Comparison of ENCODE assay signal across 23 cellular contexts in genomic region chr17:35185849-35186248, GRCh38. TPM values are rescaled to one million over a fixed set of nuclear protein-coding genes. Genes with fewer than 3 reads are reported as not detected.
DNase-seq lines count a peak whose midpoint lies in the region; ATAC-seq and TF ChIP-seq lines count a peak whose summit lies in the region.
"Had no signal": no experiment of that assay in that cellular context is flagged by ENCODE, and none has a peak within 500 bp of the region (broad histone marks: within the 10 kb centered on the region; RNA-seq: fewer than 3 reads in every experiment).

No MANE protein-coding gene starts in this region.

- no peak overlapping the region for H3K27ac Mint-ChIP-seq in activated naive CD4-positive, alpha-beta T cell treated with anti-CD3 and anti-CD28 coated beads, Interleukin-2, amount 50 U/mL, for 72 hours
- H3K27ac Mint-ChIP-seq in activated naive CD8-positive, alpha-beta T cell treated with anti-CD3 and anti-CD28 coated beads, Interleukin-2, amount 50 U/mL, for 24 hours = no peak overlapping the region
- no peak overlapping the region for H3K27ac Mint-ChIP-seq in stimulated activated naive CD8-positive, alpha-beta T cell treated with anti-CD3 and anti-CD28 coated beads, Interleukin-15, amount 100 ng/mL, for 72 hours
- H3K27ac Mint-ChIP-seq in T-helper 17 cell = no peak overlapping the region
- H3K27ac Mint-ChIP-seq: H9 had no signal

- H3K4me3 Mint-ChIP-seq in activated naive CD8-positive, alpha-beta T cell treated with anti-CD3 and anti-CD28 coated beads, Interleukin-2, amount 50 U/mL, for 24 hours = no peak overlapping the region
- H3K4me3 Mint-ChIP-seq in stimulated activated naive CD8-positive, alpha-beta T cell treated with anti-CD3 and anti-CD28 coated beads, Interleukin-15, amount 100 ng/mL, for 72 hours = no peak overlapping the region
- H3K4me3 Mint-ChIP-seq in T-helper 17 cell = no peak overlapping the region
- H3K4me3 Mint-ChIP-seq: H9 had no signal

- ATAC-seq in activated naive CD4-positive, alpha-beta T cell treated with anti-CD3 and anti-CD28 coated beads, Interleukin-2, amount 50 U/mL, for 72 hours = peak; percentile 41 to 80
- ATAC-seq in activated naive CD8-positive, alpha-beta T cell treated with anti-CD3 and anti-CD28 coated beads, Interleukin-2, amount 50 U/mL, for 24 hours = peak; percentile 27
- ATAC-seq in stimulated activated naive CD8-positive, alpha-beta T cell treated with anti-CD3 and anti-CD28 coated beads, Interleukin-15, amount 100 ng/mL, for 72 hours = peak; percentile 60
- no peak for ATAC-seq in T-helper 17 cell
- ATAC-seq: left lobe of liver, SK-N-SH treated with all-trans-retinoic acid at 6 μM for 48 hours had no signal

- no peaks in the 10 kb centered on the region for H3K9me3 ChIP-seq in T-helper 17 cell (ENCODE audit: control insufficient read depth, low read length, poor library complexity, severe bottlenecking)
- H3K9me3 ChIP-seq: neutrophil, thyroid gland had no signal

- no peaks in the 10 kb centered on the region for H3K27me3 Mint-ChIP-seq in activated naive CD8-positive, alpha-beta T cell treated with anti-CD3 and anti-CD28 coated beads, Interleukin-2, amount 50 U/mL, for 24 hours
- no peaks in the 10 kb centered on the region for H3K27me3 Mint-ChIP-seq in stimulated activated naive CD8-positive, alpha-beta T cell treated with anti-CD3 and anti-CD28 coated beads, Interleukin-15, amount 100 ng/mL, for 72 hours
- H3K27me3 Mint-ChIP-seq in T-helper 17 cell = no peaks in the 10 kb centered on the region

- peaks cover 80% of the 10 kb centered on the region for H3K4me1 Mint-ChIP-seq in activated naive CD8-positive, alpha-beta T cell treated with anti-CD3 and anti-CD28 coated beads, Interleukin-2, amount 50 U/mL, for 24 hours
- peaks cover 75% of the 10 kb centered on the region for H3K4me1 Mint-ChIP-seq in stimulated activated naive CD8-positive, alpha-beta T cell treated with anti-CD3 and anti-CD28 coated beads, Interleukin-15, amount 100 ng/mL, for 72 hours
- H3K4me1 Mint-ChIP-seq in T-helper 17 cell = peaks cover 32% of the 10 kb centered on the region
- H3K4me1 Mint-ChIP-seq: H9 had no signal

- TF ChIP-seq POLR2A in erythroblast (IDR thresholded peaks at IDR 0.05; ENCODE audit: low read length) = no peak

- H3K9me3 Mint-ChIP-seq in activated naive CD4-positive, alpha-beta T cell treated with anti-CD3 and anti-CD28 coated beads, Interleukin-2, amount 50 U/mL, for 72 hours = peaks cover 0 to 4% of the 10 kb centered on the region in 2 donors
- no peaks in the 10 kb centered on the region for H3K9me3 Mint-ChIP-seq in activated naive CD8-positive, alpha-beta T cell treated with anti-CD3 and anti-CD28 coated beads, Interleukin-2, amount 50 U/mL, for 24 hours
- H3K9me3 Mint-ChIP-seq in stimulated activated naive CD8-positive, alpha-beta T cell treated with anti-CD3 and anti-CD28 coated beads, Interleukin-15, amount 100 ng/mL, for 72 hours = no peaks in the 10 kb centered on the region

- no peaks in the 10 kb centered on the region for H3K36me3 Mint-ChIP-seq in activated naive CD4-positive, alpha-beta T cell treated with anti-CD3 and anti-CD28 coated beads, Interleukin-2, amount 50 U/mL, for 72 hours
- no peaks in the 10 kb centered on the region for H3K36me3 Mint-ChIP-seq in activated naive CD8-positive, alpha-beta T cell treated with anti-CD3 and anti-CD28 coated beads, Interleukin-2, amount 50 U/mL, for 24 hours (ENCODE audit: low read depth)
- no peaks in the 10 kb centered on the region for H3K36me3 Mint-ChIP-seq in T-helper 17 cell (ENCODE audit: low read depth)

- DNase-seq in activated naive CD4-positive, alpha-beta T cell treated with anti-CD3 and anti-CD28 coated beads, Interleukin-2, amount 50 U/mL, for 72 hours (ENCODE audit: low spot score in 2 of 2) = no peak
- DNase-seq in activated naive CD4-positive, alpha-beta T cell (lab: John Stamatoyannopoulos, UW) = no peak
- DNase-seq in MV-4-11 (lab: John Stamatoyannopoulos, UW) (peak; percentile 30), erythroblast (lab: John Stamatoyannopoulos, UW) (no peak), anterior cingulate cortex (lab: John Stamatoyannopoulos, UW) (no peak), T-helper 17 cell (no peak)
- no peak for DNase-seq in activated naive CD8-positive, alpha-beta T cell treated with anti-CD3 and anti-CD28 coated beads, Interleukin-2, amount 50 U/mL, for 24 hours
- DNase-seq in stimulated activated naive CD8-positive, alpha-beta T cell treated with anti-CD3 and anti-CD28 coated beads, Interleukin-15, amount 100 ng/mL, for 72 hours = no peak
- DNase-seq: activated CD4-positive, alpha-beta T cell treated with anti-CD3 and anti-CD28 coated beads for 1 hour; activated CD8-positive, alpha-beta memory T cell treated with anti-CD3 and anti-CD28 coated beads, Interleukin-2, amount 50 U/mL, for 48 hours; activated naive CD4-positive, alpha-beta T cell treated with Interleukin-2 at 50 U/mL for 16 hours; DMS153; H9; NCI-H748 treated with DMSO at 0.1 percent for 48 hours; retina; T-helper 9 cell; thyroid gland had no signal

RNA-seq across cellular contexts. Expression of gene SLC35G3, which starts 8.3 kb away (rescaled TPM):
- total RNA-seq in activated naive CD4-positive, alpha-beta T cell treated with anti-CD3 and anti-CD28 coated beads, Interleukin-2, amount 50 U/mL, for 72 hours = not detected
- total RNA-seq in T-helper 17 cell = under 1 TPM in 1 of 2 donors, not detected in 1; 0.32 TPM
- total RNA-seq: cerebellum, fibroblast of lung, H9, left lobe of liver, mononuclear cell, thyroid gland had no signal

RNA-seq across cellular contexts. Expression of gene UNC45B, which starts 38.2 kb away (rescaled TPM):
- under 1 TPM in 1 of 2 donors, not detected in 1; 0.07 TPM for total RNA-seq in activated naive CD4-positive, alpha-beta T cell treated with anti-CD3 and anti-CD28 coated beads, Interleukin-2, amount 50 U/mL, for 72 hours
- under 1 TPM; 0.15 to 0.23 TPM for total RNA-seq in T-helper 17 cell
- total RNA-seq: cerebellum, fibroblast of lung, left lobe of liver, thyroid gland had no signal

RNA-seq across cellular contexts. Expression of gene NLE1, which starts 43.7 kb away (rescaled TPM):
- 10 to 100 TPM; 17.7 to 35.6 TPM for total RNA-seq in activated naive CD4-positive, alpha-beta T cell treated with anti-CD3 and anti-CD28 coated beads, Interleukin-2, amount 50 U/mL, for 72 hours
- total RNA-seq in T-helper 17 cell = 1 to 10 TPM; 9.5 to 9.6 TPM

RNA-seq across cellular contexts. Expression of gene SLFN5, which starts 57.0 kb away (rescaled TPM):
- total RNA-seq in activated naive CD4-positive, alpha-beta T cell treated with anti-CD3 and anti-CD28 coated beads, Interleukin-2, amount 50 U/mL, for 72 hours = 10 to 100 TPM; 24.3 to 68.2 TPM
- total RNA-seq in T-helper 17 cell = 100 to 1,000 TPM; 104 to 109 TPM
